Comparison of ENCODE assay signal across 1 cellular context in genomic region chr20:44411020-44411756, GRCh38.
TF ChIP-seq lines count a peak whose summit lies in the region.

No MANE protein-coding gene starts in this region.

TF ChIP-seq in HepG2, 621 proteins besides CTCF, POLR2A, EP300 and RAD21 (continued from another document and continues in another):
- TF ChIP-seq ZBTB33 (CRISPR knock-in tag; IDR thresholded peaks at IDR 0.05) (peak; percentile 61), ARNTL (CRISPR knock-in tag; IDR thresholded peaks at IDR 0.05) (peak; percentile 90; the same call in 1 of the 2 replicates), FOSL2 (CRISPR knock-in tag; IDR thresholded peaks at IDR 0.05) (peak; percentile 88), NR2C2 (CRISPR knock-in tag; IDR thresholded peaks at IDR 0.05; ENCODE audit: borderline replicate concordance) (peak; percentile 76; the same call in 1 of the 2 replicates), ZNF18 (CRISPR knock-in tag; IDR thresholded peaks at IDR 0.05; ENCODE audit: insufficient replicate concordance) (peak; percentile 6), HMGXB3 (CRISPR knock-in tag; IDR thresholded peaks at IDR 0.05; ENCODE audit: borderline replicate concordance) (peak; percentile 86; the same call in 1 of the 2 replicates), JUN (CRISPR knock-in tag; IDR thresholded peaks at IDR 0.05) (peak; percentile 67), ZNF614 (CRISPR knock-in tag; IDR thresholded peaks at IDR 0.05; ENCODE audit: borderline replicate concordance) (peak; percentile 71; the same call in 1 of the 2 replicates), GMEB2 (CRISPR knock-in tag; IDR thresholded peaks at IDR 0.05; ENCODE audit: low read depth) (0 out of 2 replicates have a peak, but pooled peaks have one; percentile 40), BCL6 (CRISPR knock-in tag; IDR thresholded peaks at IDR 0.05) (peak; percentile 96), KDM1A (CRISPR knock-in tag; IDR thresholded peaks at IDR 0.05) (peak; percentile 72), ATAD3A (CRISPR knock-in tag; IDR thresholded peaks at IDR 0.05) (0 out of 2 replicates have a peak, but pooled peaks have one; percentile 26), ZGPAT (CRISPR knock-in tag; IDR thresholded peaks at IDR 0.05) (peak; percentile 97; the same call in 1 of the 2 replicates), MZF1 (CRISPR knock-in tag; IDR thresholded peaks at IDR 0.05; ENCODE audit: borderline replicate concordance) (no peak), SMAD1 (CRISPR knock-in tag; IDR thresholded peaks at IDR 0.05; ENCODE audit: borderline replicate concordance, low read depth) (0 out of 2 replicates have a peak, but pooled peaks have one; percentile 35), SMYD3 (CRISPR knock-in tag; IDR thresholded peaks at IDR 0.05) (no peak), AKNA (CRISPR knock-in tag; IDR thresholded peaks at IDR 0.05; ENCODE audit: borderline replicate concordance) (no peak), ELK4 (CRISPR knock-in tag; IDR thresholded peaks at IDR 0.05; ENCODE audit: borderline replicate concordance) (no peak), ZNF792 (CRISPR knock-in tag; IDR thresholded peaks at IDR 0.05) (peak; percentile 97), USF2 (IDR thresholded peaks at IDR 0.05; ENCODE audit: low read depth, low read length) (no peak), USF2 (CRISPR knock-in tag; IDR thresholded peaks at IDR 0.05; ENCODE audit: borderline replicate concordance) (0 out of 2 replicates have a peak, but pooled peaks have one; percentile 15), TCF7 (IDR thresholded peaks at IDR 0.05; ENCODE audit: low read depth) (peak; percentile 94), MYPOP (CRISPR knock-in tag; IDR thresholded peaks at IDR 0.05) (peak; percentile 87), HNF4A (CRISPR knock-in tag; IDR thresholded peaks at IDR 0.05) (peak; percentile 86), ZNF570 (CRISPR knock-in tag; IDR thresholded peaks at IDR 0.05; ENCODE audit: borderline replicate concordance) (peak; percentile 87; the same call in 1 of the 2 replicates), ZNF775 (CRISPR knock-in tag; IDR thresholded peaks at IDR 0.05; ENCODE audit: borderline replicate concordance) (0 out of 2 replicates have a peak, but pooled peaks have one; percentile 12), MNT (IDR thresholded peaks at IDR 0.05) (no peak), YEATS4 (CRISPR knock-in tag; IDR thresholded peaks at IDR 0.05; ENCODE audit: borderline replicate concordance) (peak; percentile 59; the same call in 1 of the 2 replicates), KLF9 (CRISPR knock-in tag; IDR thresholded peaks at IDR 0.05; ENCODE audit: low read depth) (peak; percentile 79; the same call in 1 of the 2 replicates), FOXK1 (CRISPR knock-in tag; IDR thresholded peaks at IDR 0.05; ENCODE audit: borderline replicate concordance, low read depth) (peak; percentile 89; the same call in 1 of the 2 replicates)
